16 cellular contexts compared by ENCODE assay signal in genomic region chr1:191592111-191592510, GRCh38.
"Had no signal": no experiment of that assay in that cellular context is flagged by ENCODE, and none has a peak within 500 bp of the region (broad histone marks: within the 10 kb centered on the region; RNA-seq: fewer than 3 reads in every experiment).

No MANE protein-coding gene starts in this region.

- ATAC-seq: gastroesophageal sphincter, left lobe of liver had no signal

- FAIRE-seq: islet of Langerhans had no signal

- H3K36me3 ChIP-seq: adrenal gland, gastroesophageal sphincter, ovary, sigmoid colon, spleen, stomach, WERI-Rb-1 had no signal

- H3K4me3 ChIP-seq: adrenal gland, gastroesophageal sphincter, ovary, sigmoid colon, spleen, stomach, testis had no signal

- H3K9me3 ChIP-seq: adrenal gland, gastroesophageal sphincter, ovary, sigmoid colon, stomach, testis had no signal

- H3K27ac ChIP-seq: adrenal gland, gastroesophageal sphincter, ovary, sigmoid colon, spleen, stomach, testis, WERI-Rb-1 had no signal

- DNase-seq: activated CD4-positive, alpha-beta memory T cell treated with anti-CD3 and anti-CD28 coated beads, Interleukin-2, amount 10 ng/mL, durations not matched to agents 7 days and 5 days; activated CD4-positive, alpha-beta T cell treated with anti-CD3 and anti-CD28 coated beads for 4 hours; activated T-cell treated with anti-CD3 and anti-CD28 coated beads, Interleukin-2, amount 50 U/mL, for 24 hours; adrenal gland; endodermal cell; erythroblast; naive B cell; ovary; sigmoid colon; spleen; stomach; testis; WERI-Rb-1 had no signal

- H3K27me3 ChIP-seq: adrenal gland, gastroesophageal sphincter, ovary, sigmoid colon, spleen, stomach, testis had no signal

- H3K4me1 ChIP-seq: adrenal gland, spleen, testis had no signal
